Comparison of ENCODE assay signal across 28 cellular contexts in genomic region chr3:169542347-169542751, GRCh38.
A peak's percentile ranks its signal among the peaks of the same experiment; 100 is the strongest.
DNase-seq lines count a peak whose midpoint lies in the region; ATAC-seq and TF ChIP-seq lines count a peak whose summit lies in the region.
"Had no signal": no experiment of that assay in that cellular context is flagged by ENCODE, and none has a peak within 500 bp of the region (broad histone marks: within the 10 kb centered on the region; RNA-seq: fewer than 3 reads in every experiment).

No MANE protein-coding gene starts in this region.

- peaks cover 6% of the 10 kb centered on the region for H3K27me3 Mint-ChIP-seq in activated CD4-positive, alpha-beta memory T cell treated with anti-CD3 and anti-CD28 coated beads, Interleukin-2, amount 10 ng/mL, durations not matched to agents 7 days and 5 days
- H3K27me3 Mint-ChIP-seq: B cell had no signal

- TF ChIP-seq CTCF in fibroblast of pulmonary artery (IDR thresholded peaks at IDR 0.05; ENCODE audit: low read length, missing control alignments), result no peak

- no peaks in the 10 kb centered on the region for H3K9me3 Mint-ChIP-seq in activated CD4-positive, alpha-beta memory T cell treated with anti-CD3 and anti-CD28 coated beads, Interleukin-2, amount 10 ng/mL, durations not matched to agents 7 days and 5 days
- H3K9me3 Mint-ChIP-seq: activated naive CD8-positive, alpha-beta T cell treated with anti-CD3 and anti-CD28 coated beads, Interleukin-2, amount 10 ng/mL, durations not matched to agents 7 days and 5 days; neural progenitor cell; stimulated activated effector memory CD8-positive, alpha-beta T cell treated with anti-CD3 and anti-CD28 coated beads, Interleukin-12 subunit alpha, Interleukin-12 subunit beta, amount 100 ng/mL, for 72 hours had no signal

- H3K9me3 ChIP-seq in aorta (ENCODE audit: control insufficient read depth, low read length), result no peaks in the 10 kb centered on the region
- H3K9me3 ChIP-seq: body of pancreas, upper lobe of left lung had no signal

- no peak overlapping the region for H3K27ac Mint-ChIP-seq in activated CD4-positive, alpha-beta memory T cell treated with anti-CD3 and anti-CD28 coated beads, Interleukin-2, amount 10 ng/mL, durations not matched to agents 7 days and 5 days
- H3K27ac Mint-ChIP-seq: activated naive CD8-positive, alpha-beta T cell treated with anti-CD3 and anti-CD28 coated beads, Interleukin-2, amount 10 ng/mL, durations not matched to agents 7 days and 5 days; B cell; CD8-positive, alpha-beta memory T cell; neural progenitor cell; stimulated activated effector memory CD8-positive, alpha-beta T cell treated with anti-CD3 and anti-CD28 coated beads, Interleukin-12 subunit alpha, Interleukin-12 subunit beta, amount 100 ng/mL, for 72 hours had no signal

- H3K4me3 ChIP-seq in fibroblast of pulmonary artery (replicated peaks; ENCODE audit: low read depth, low read length), result no peak overlapping the region
- no peak overlapping the region for H3K4me3 ChIP-seq in aorta (ENCODE audit: low read length in 2 of 2)
- H3K4me3 ChIP-seq: body of pancreas, neural progenitor cell, upper lobe of left lung had no signal

- no peaks in the 10 kb centered on the region for H3K36me3 Mint-ChIP-seq in activated CD4-positive, alpha-beta memory T cell treated with anti-CD3 and anti-CD28 coated beads, Interleukin-2, amount 10 ng/mL, durations not matched to agents 7 days and 5 days (ENCODE audit: low read depth)
- H3K36me3 Mint-ChIP-seq: activated naive CD8-positive, alpha-beta T cell treated with anti-CD3 and anti-CD28 coated beads, Interleukin-2, amount 10 ng/mL, durations not matched to agents 7 days and 5 days; CD8-positive, alpha-beta memory T cell; neural progenitor cell; stimulated activated effector memory CD8-positive, alpha-beta T cell treated with anti-CD3 and anti-CD28 coated beads, Interleukin-12 subunit alpha, Interleukin-12 subunit beta, amount 100 ng/mL, for 72 hours had no signal

- DNase-seq in Right ventricle myocardium superior, result no peak
- no peak for DNase-seq in cardiac septum (ENCODE audit: low spot score)
- DNase-seq in NCI-H748 treated with DMSO at 0.1 percent for 48 hours (lab: John Stamatoyannopoulos, UW), result peak; percentile 39
- DNase-seq in fibroblast of pulmonary artery (ENCODE audit: low read depth), result peak; percentile 90
- no peak for DNase-seq in aorta
- no peak for DNase-seq in mucosa of gallbladder (ENCODE audit: low spot score)
- DNase-seq in NK-92 (lab: John Stamatoyannopoulos, UW; ENCODE audit: unreplicated experiment), result no peak
- DNase-seq in activated CD4-positive, alpha-beta memory T cell treated with anti-CD3 and anti-CD28 coated beads, Interleukin-2, amount 10 ng/mL, durations not matched to agents 7 days and 5 days, result no peak
- DNase-seq: activated effector memory CD4-positive, alpha-beta T cell treated with Interleukin-2 at 50 U/mL for 16 hours; activated naive CD8-positive, alpha-beta T cell treated with anti-CD3 and anti-CD28 coated beads, Interleukin-2, amount 10 ng/mL, durations not matched to agents 7 days and 5 days; activated T-cell treated with anti-CD3 and anti-CD28 coated beads for 4 hours; body of pancreas; CD8-positive, alpha-beta memory T cell; DMS53; head of caudate nucleus; kidney glomerular epithelial cell; NCI-H226; NCI-H774; stimulated activated CD4-positive, alpha-beta T cell treated with anti-CD3 and anti-CD28 coated beads, Interleukin-2, amount 100 ng/mL, for 48 hours; substantia nigra; T-helper 2 cell; upper lobe of left lung had no signal

- peaks cover 6 to 26% of the 10 kb centered on the region in 2 donors for H3K4me1 ChIP-seq in aorta (ENCODE audit: control insufficient read depth in 1 of 2, insufficient read depth in 2 of 2, low read length in 2 of 2)
- H3K4me1 ChIP-seq: parathyroid adenoma had no signal

- intact Hi-C loops in Right ventricle myocardium superior (cut with DNase I), result no loop called here
- intact Hi-C loops in cardiac septum (cut with DNase I), result no loop called here
- intact Hi-C loops in aorta (cut with DNase I), result no loop called here

- ATAC-seq in Right ventricle myocardium superior (ENCODE audit: poor library complexity) (peak; percentile 79), aorta (ENCODE audit: low FRiP score) (peak; percentile 52)
- ATAC-seq: body of pancreas; SK-N-SH treated with all-trans-retinoic acid at 6 μM for 48 hours; stimulated activated effector memory CD8-positive, alpha-beta T cell treated with anti-CD3 and anti-CD28 coated beads, Interleukin-12 subunit alpha, Interleukin-12 subunit beta, amount 100 ng/mL, for 72 hours had no signal

- 2 to 6% methylated on average over 3 of the region's 3 CpGs for WGBS in aorta, 2 donors

- H3K27ac ChIP-seq in aorta (ENCODE audit: low read depth in 1 of 2, low read length in 2 of 2), result peak overlapping the region in 1 of 2 donors; percentile 87
- H3K27ac ChIP-seq: body of pancreas, epithelial cell of prostate, neural progenitor cell, parathyroid adenoma, upper lobe of left lung had no signal

- H3K4me1 Mint-ChIP-seq in activated CD4-positive, alpha-beta memory T cell treated with anti-CD3 and anti-CD28 coated beads, Interleukin-2, amount 10 ng/mL, durations not matched to agents 7 days and 5 days, result no peaks in the 10 kb centered on the region
- H3K4me1 Mint-ChIP-seq: activated naive CD8-positive, alpha-beta T cell treated with anti-CD3 and anti-CD28 coated beads, Interleukin-2, amount 10 ng/mL, durations not matched to agents 7 days and 5 days; B cell; CD8-positive, alpha-beta memory T cell; neural progenitor cell; stimulated activated effector memory CD8-positive, alpha-beta T cell treated with anti-CD3 and anti-CD28 coated beads, Interleukin-12 subunit alpha, Interleukin-12 subunit beta, amount 100 ng/mL, for 72 hours had no signal

- no peaks in the 10 kb centered on the region for H3K27me3 ChIP-seq in aorta (ENCODE audit: control insufficient read depth in 1 of 2, insufficient read depth in 2 of 2, low read length in 1 of 2)
- H3K27me3 ChIP-seq: body of pancreas, neural progenitor cell, upper lobe of left lung had no signal

- POLR2A ChIA-PET in activated CD4-positive, alpha-beta memory T cell treated with anti-CD3 and anti-CD28 coated beads, Interleukin-2, amount 10 ng/mL, durations not matched to agents 7 days and 5 days (lab: Charles Lee), result no interaction called here

- no peaks in the 10 kb centered on the region for H3K36me3 ChIP-seq in aorta (ENCODE audit: control insufficient read depth in 1 of 2, insufficient read depth in 2 of 2, low read length in 1 of 2)
- H3K36me3 ChIP-seq: neural progenitor cell, upper lobe of left lung had no signal

- CTCF ChIA-PET in activated CD4-positive, alpha-beta memory T cell treated with anti-CD3 and anti-CD28 coated beads, Interleukin-2, amount 10 ng/mL, durations not matched to agents 7 days and 5 days (lab: Charles Lee), result no interaction called here

- H3K4me3 Mint-ChIP-seq in activated CD4-positive, alpha-beta memory T cell treated with anti-CD3 and anti-CD28 coated beads, Interleukin-2, amount 10 ng/mL, durations not matched to agents 7 days and 5 days, result no peak overlapping the region
- H3K4me3 Mint-ChIP-seq: activated naive CD8-positive, alpha-beta T cell treated with anti-CD3 and anti-CD28 coated beads, Interleukin-2, amount 10 ng/mL, durations not matched to agents 7 days and 5 days; B cell; CD8-positive, alpha-beta memory T cell; neural progenitor cell; stimulated activated effector memory CD8-positive, alpha-beta T cell treated with anti-CD3 and anti-CD28 coated beads, Interleukin-12 subunit alpha, Interleukin-12 subunit beta, amount 100 ng/mL, for 72 hours had no signal

Comparison
In these comparisons a context has a peak if more than half of its experiments do, and no peak if none do; other contexts are left out.
1. DNase-seq: peak in NCI-H748 treated with DMSO at 0.1 percent for 48 hours (single experiment) and fibroblast of pulmonary artery (single experiment); none in Right ventricle myocardium superior (single experiment), cardiac septum (single experiment), aorta (0 of 2), mucosa of gallbladder (single experiment), NK-92 (single experiment) and activated CD4-positive, alpha-beta memory T cell treated with anti-CD3 and anti-CD28 coated beads, Interleukin-2, amount 10 ng/mL, durations not matched to agents 7 days and 5 days (single experiment).